In genomic region chr15:76996526-76997401, GRCh38 we compare ENCODE assay signal across 8 cellular contexts. TPM values are rescaled to one million over a fixed set of nuclear protein-coding genes. Genes with fewer than 3 reads are reported as not detected.
DNase-seq lines count a peak whose midpoint lies in the region; ATAC-seq and TF ChIP-seq lines count a peak whose summit lies in the region.

No MANE protein-coding gene starts in this region.

- TF ChIP-seq CTCF in HL-60 (IDR thresholded peaks at IDR 0.05; ENCODE audit: insufficient read depth, low read length) (no peak), gastroesophageal sphincter (IDR thresholded peaks at IDR 0.05) (peak in 1 of 4 experiments; percentile 10)

- H3K79me2 ChIP-seq in trophoblast cell (ENCODE audit: control insufficient read depth, insufficient read depth, low read length, poor library complexity): no peaks in the 10 kb centered on the region

- H3K4me2 ChIP-seq in trophoblast cell (ENCODE audit: low read length): no peak overlapping the region

- H4K91ac ChIP-seq in trophoblast cell (ENCODE audit: low read depth, low read length): no peak overlapping the region

- H3K4me3 ChIP-seq in HL-60 (replicated peaks; ENCODE audit: insufficient read depth, low read length): peak overlapping the region; percentile 72
- peak overlapping the region in 1 of 2 donors; percentile 39 for H3K4me3 ChIP-seq in gastroesophageal sphincter
- no peak overlapping the region for H3K4me3 ChIP-seq in trophoblast cell (ENCODE audit: low read depth, low read length)

- H2BK12ac ChIP-seq in trophoblast cell (ENCODE audit: low read length): no peak overlapping the region

- no peak overlapping the region for H3K14ac ChIP-seq in trophoblast cell (ENCODE audit: low read length)

- DNase-seq in HL-60 (ENCODE audit: low read depth in 1 of 2, low spot score in 1 of 2) (peak in 1 of 2 experiments; percentile 40), H4 (ENCODE audit: low spot score) (no peak), trophoblast cell (no peak), NCI-H526 treated with DMSO at 0.1 percent for 48 hours (lab: John Stamatoyannopoulos, UW) (no peak)
- DNase-seq in activated CD8-positive, alpha-beta memory T cell treated with anti-CD3 and anti-CD28 coated beads, Interleukin-2, amount 50 U/mL, for 48 hours: peak; percentile 79
- peak; percentile 62 for DNase-seq in stimulated activated CD4-positive, alpha-beta T cell treated with anti-CD3 and anti-CD28 coated beads, Interleukin-4, amount 100 ng/mL, for 24 hours

- H3K36me3 ChIP-seq in gastroesophageal sphincter: no peaks in the 10 kb centered on the region
- no peaks in the 10 kb centered on the region for H3K36me3 ChIP-seq in trophoblast cell (ENCODE audit: control insufficient read depth in 1 of 2, insufficient read depth in 2 of 2, low read length in 2 of 2)

- H3K79me1 ChIP-seq in trophoblast cell (ENCODE audit: low read length): no peaks in the 10 kb centered on the region

- peaks cover 0 to 28% (median 12%) of the 10 kb centered on the region in 3 donors for H3K4me1 ChIP-seq in gastroesophageal sphincter
- H3K4me1 ChIP-seq in trophoblast cell (ENCODE audit: control insufficient read depth in 1 of 2, insufficient read depth in 2 of 2, low read length in 2 of 2): no peaks in the 10 kb centered on the region

- no peak overlapping the region for H3K4ac ChIP-seq in trophoblast cell (ENCODE audit: low read depth, low read length)

- TF ChIP-seq EP300 in gastroesophageal sphincter (IDR thresholded peaks at IDR 0.05): no peak

- no peak overlapping the region for H2AFZ ChIP-seq in trophoblast cell (ENCODE audit: insufficient read depth, low read length, poor library complexity)

- H3K9ac ChIP-seq in trophoblast cell (ENCODE audit: low read length): no peak overlapping the region

- no peak overlapping the region for H3K23ac ChIP-seq in trophoblast cell (ENCODE audit: low read length)

- TF ChIP-seq POLR2A in gastroesophageal sphincter (IDR thresholded peaks at IDR 0.05): no peak

- H2AK5ac ChIP-seq in trophoblast cell (ENCODE audit: low read length): no peak overlapping the region

- no peaks in the 10 kb centered on the region for H3K9me3 ChIP-seq in gastroesophageal sphincter
- H3K9me3 ChIP-seq in trophoblast cell (ENCODE audit: insufficient read depth, low read depth, low read length): peaks cover 1% of the 10 kb centered on the region

- H4K8ac ChIP-seq in trophoblast cell (ENCODE audit: low read depth, low read length): no peak overlapping the region

- no peak overlapping the region for H4K12ac ChIP-seq in trophoblast cell (ENCODE audit: low read depth, low read length)

- 90 to 100% methylated on average over 2 of the region's 14 CpGs for WGBS in gastroesophageal sphincter (ENCODE audit: low coverage in 1 of 2), 2 donors
- WGBS in trophoblast cell (ENCODE audit: extremely low coverage, insufficient coverage, insufficient read length): no CpG with 5 or more reads among the region's 14 CpGs

- H3K27me3 ChIP-seq in HL-60 (ENCODE audit: insufficient read depth, poor library complexity, severe bottlenecking): no peaks in the 10 kb centered on the region
- H3K27me3 ChIP-seq in gastroesophageal sphincter: no peaks in the 10 kb centered on the region
- H3K27me3 ChIP-seq in trophoblast cell (ENCODE audit: insufficient read depth, low read length): no peaks in the 10 kb centered on the region

- ATAC-seq in gastroesophageal sphincter (peak; percentile 46), GM19463 (IDR thresholded peaks at IDR 0.05; ENCODE audit: unreplicated experiment) (no peak)

- H3K18ac ChIP-seq in trophoblast cell (ENCODE audit: low read length): no peak overlapping the region

- no peak overlapping the region for H2BK5ac ChIP-seq in trophoblast cell (ENCODE audit: low read depth, low read length, poor library complexity)

- no peak overlapping the region for H2BK120ac ChIP-seq in trophoblast cell (ENCODE audit: insufficient read depth, low read length, poor library complexity)

- H3K27ac ChIP-seq in HL-60 (replicated peaks): peak overlapping the region; percentile 92
- peak overlapping the region in 3 of 4 donors; percentile 75 to 78 (median 77) for H3K27ac ChIP-seq in gastroesophageal sphincter
- no peak overlapping the region for H3K27ac ChIP-seq in trophoblast cell (ENCODE audit: low read depth, low read length)

RNA-seq across cellular contexts. Expression of gene PSTPIP1, which starts 1.8 kb away (rescaled TPM):
- total RNA-seq in gastroesophageal sphincter: 10 to 100 TPM in 2 of 4 donors, 1 to 10 TPM in 2; 7.1 to 18.2 (median 9.0) TPM
- total RNA-seq in H4 (2014; rRNA removed; shearing (Covaris generic)): 0.19 TPM in 1 of 2 replicates, not detected in the other
- 0.04 TPM in 1 of 2 replicates, not detected in the other for polyA plus RNA-seq in trophoblast cell (2013)

Comparison
In these comparisons a context has a peak if more than half of its experiments do, and no peak if none do; other contexts are left out.
1. DNase-seq: peak in activated CD8-positive, alpha-beta memory T cell treated with anti-CD3 and anti-CD28 coated beads, Interleukin-2, amount 50 U/mL, for 48 hours (single experiment) and stimulated activated CD4-positive, alpha-beta T cell treated with anti-CD3 and anti-CD28 coated beads, Interleukin-4, amount 100 ng/mL, for 24 hours (single experiment); none in H4 (single experiment), trophoblast cell (0 of 2) and NCI-H526 treated with DMSO at 0.1 percent for 48 hours (single experiment).